In genomic region chr4:41145571-41146078, GRCh38 we compare ENCODE assay signal across 10 cellular contexts.
DNase-seq lines count a peak whose midpoint lies in the region; ATAC-seq, FAIRE-seq and TF ChIP-seq lines count a peak whose summit lies in the region.
"Had no signal": no experiment of that assay in that cellular context is flagged by ENCODE, and none has a peak within 500 bp of the region (broad histone marks: within the 10 kb centered on the region; RNA-seq: fewer than 3 reads in every experiment).

No MANE protein-coding gene starts in this region.

- peaks cover 21% of the 10 kb centered on the region for H3K36me3 Mint-ChIP-seq in astrocyte (ENCODE audit: low read depth, unreplicated experiment)
- no peaks in the 10 kb centered on the region for H3K36me3 Mint-ChIP-seq in immature natural killer cell

- DNase-seq in NCI-H2107 treated with DMSO at 0.1 percent for 48 hours (lab: John Stamatoyannopoulos, UW; ENCODE audit: unreplicated experiment) (peak; percentile 15), NCI-H2107 (lab: John Stamatoyannopoulos, UW) (no peak), astrocyte (ENCODE audit: low read depth) (peak; percentile 62), right lobe of liver (no peak), transverse colon (no peak), immature natural killer cell (no peak)
- DNase-seq: NCI-H1105 treated with DMSO at 0.1 percent for 48 hours; stimulated activated CD4-positive, alpha-beta T cell treated with anti-CD3 and anti-CD28 coated beads, Interleukin-1b, Interleukin-23, amount 100 ng/mL, for 48 hours had no signal

- peaks cover 72% of the 10 kb centered on the region for H3K79me2 ChIP-seq in astrocyte (ENCODE audit: insufficient read depth, low read length)

- H3K27ac ChIP-seq in astrocyte (ENCODE audit: low read depth, low read length) (peak overlapping the region; percentile 90), right lobe of liver (peak overlapping the region in 2 of 3 donors; percentile 66 to 92), transverse colon (peak overlapping the region; percentile 81 to 89 (median 82))

- H3K4me3 ChIP-seq in astrocyte (ENCODE audit: insufficient read depth, low read depth, low read length) (no peak overlapping the region), right lobe of liver (no peak overlapping the region), transverse colon (no peak overlapping the region)

- no peak for TF ChIP-seq EP300 in transverse colon (IDR thresholded peaks at IDR 0.05; ENCODE audit: low read depth)

- H3K4me1 Mint-ChIP-seq in astrocyte (ENCODE audit: low read depth, unreplicated experiment) (peaks cover 66% of the 10 kb centered on the region), immature natural killer cell (no peaks in the 10 kb centered on the region)

- TF ChIP-seq POLR2A in right lobe of liver (IDR thresholded peaks at IDR 0.05) (no peak), transverse colon (IDR thresholded peaks at IDR 0.05) (no peak)

- H3K4me1 ChIP-seq in astrocyte (ENCODE audit: insufficient read depth, low read length): peaks cover 59% of the 10 kb centered on the region
- H3K4me1 ChIP-seq in right lobe of liver: peaks cover 3 to 52% (median 4%) of the 10 kb centered on the region in 4 donors
- H3K4me1 ChIP-seq in transverse colon: peaks cover 18 to 48% (median 36%) of the 10 kb centered on the region in 4 donors

- H3K36me3 ChIP-seq in astrocyte (ENCODE audit: insufficient read depth, low read length): peaks cover 5% of the 10 kb centered on the region
- no peaks in the 10 kb centered on the region for H3K36me3 ChIP-seq in right lobe of liver
- H3K36me3 ChIP-seq in transverse colon: no peaks in the 10 kb centered on the region

- H3K27me3 Mint-ChIP-seq in astrocyte (ENCODE audit: low read depth, unreplicated experiment): no peaks in the 10 kb centered on the region
- peaks cover 1 to 4% (median 2%) of the 10 kb centered on the region in 3 donors for H3K27me3 Mint-ChIP-seq in immature natural killer cell (ENCODE audit: low read depth in 3 of 3)

- no peaks in the 10 kb centered on the region for H4K20me1 ChIP-seq in astrocyte (ENCODE audit: insufficient read depth, low read length)

- peaks cover 4% of the 10 kb centered on the region for H3K9me3 ChIP-seq in astrocyte (ENCODE audit: insufficient read depth, low read depth, low read length)
- H3K9me3 ChIP-seq in right lobe of liver: no peaks in the 10 kb centered on the region
- H3K9me3 ChIP-seq in transverse colon: no peaks in the 10 kb centered on the region

- H3K9me3 Mint-ChIP-seq in astrocyte (ENCODE audit: unreplicated experiment): peaks cover 1% of the 10 kb centered on the region
- peaks cover 0 to 3% (median 0%) of the 10 kb centered on the region in 6 donors for H3K9me3 Mint-ChIP-seq in immature natural killer cell

- TF ChIP-seq CTCF in astrocyte (IDR thresholded peaks at IDR 0.05; ENCODE audit: insufficient read depth, low read depth, low read length): no peak
- no peak for TF ChIP-seq CTCF in right lobe of liver (IDR thresholded peaks at IDR 0.05)
- no peak for TF ChIP-seq CTCF in transverse colon (IDR thresholded peaks at IDR 0.05)

- intact Hi-C loops in right lobe of liver (cut with DNase I) (loop anchor here in 1 of 2 donors (5.0 kb wide), 1 partner anchor 67 kb away; the partner anchor contains the start of gene APBB2), transverse colon (cut with DNase I; ENCODE audit: low total_unique reads) (no loop called here)

- H2AFZ ChIP-seq in astrocyte (ENCODE audit: low read depth, low read length): no peak overlapping the region

- no peak for FAIRE-seq in astrocyte (lab: Jason Lieb, UNC)

- no peaks in the 10 kb centered on the region for H3K27me3 ChIP-seq in astrocyte (ENCODE audit: insufficient read depth, low read length)
- H3K27me3 ChIP-seq in right lobe of liver: no peaks in the 10 kb centered on the region
- H3K27me3 ChIP-seq in transverse colon: no peaks in the 10 kb centered on the region

- in situ Hi-C loops in transverse colon (cut with MboI; ENCODE audit: low pct_ligation_motif_present in 1 of 4, low pct_unique_long_range_greater_than_20kb in 1 of 4, low sequenced_read_pairs in 3 of 4): no loop called here

- H3K27ac Mint-ChIP-seq in astrocyte (ENCODE audit: unreplicated experiment) (peak overlapping the region; percentile 99), immature natural killer cell (no peak overlapping the region)

- H3K4me2 ChIP-seq in astrocyte (ENCODE audit: low read length): no peak overlapping the region

- ATAC-seq in right lobe of liver (no peak), GM21526 (IDR thresholded peaks at IDR 0.05; ENCODE audit: low FRiP score, unreplicated experiment) (no peak), HG02885 (IDR thresholded peaks at IDR 0.05; ENCODE audit: poor library complexity, unreplicated experiment) (no peak)

- H3K4me3 Mint-ChIP-seq in astrocyte (ENCODE audit: unreplicated experiment): peak overlapping the region; percentile 61
- H3K4me3 Mint-ChIP-seq in immature natural killer cell: no peak overlapping the region

- 77% methylated on average over 2 of the region's 3 CpGs for WGBS in right lobe of liver (ENCODE audit: insufficient coverage, low coverage, low lambda C conversion rate, missing lambda C conversion rate)
- WGBS in transverse colon (ENCODE audit: low coverage in 1 of 2), 2 donors: 33 to 61% methylated on average over 2 to 3 of the region's 3 CpGs

- no peak overlapping the region for H3K9ac ChIP-seq in astrocyte (ENCODE audit: low read length)

Comparison
In these comparisons a context has a peak if more than half of its experiments do, and no peak if none do; other contexts are left out.
1. DNase-seq: peak in NCI-H2107 treated with DMSO at 0.1 percent for 48 hours (single experiment) and astrocyte (single experiment); none in NCI-H2107 (single experiment), right lobe of liver (0 of 3), transverse colon (single experiment) and immature natural killer cell (0 of 3).
2. Peak in every context shown above with its lines, with median percentiles within 50 percentile points of each other: H3K27ac ChIP-seq.